In the genomic region with DNA sequence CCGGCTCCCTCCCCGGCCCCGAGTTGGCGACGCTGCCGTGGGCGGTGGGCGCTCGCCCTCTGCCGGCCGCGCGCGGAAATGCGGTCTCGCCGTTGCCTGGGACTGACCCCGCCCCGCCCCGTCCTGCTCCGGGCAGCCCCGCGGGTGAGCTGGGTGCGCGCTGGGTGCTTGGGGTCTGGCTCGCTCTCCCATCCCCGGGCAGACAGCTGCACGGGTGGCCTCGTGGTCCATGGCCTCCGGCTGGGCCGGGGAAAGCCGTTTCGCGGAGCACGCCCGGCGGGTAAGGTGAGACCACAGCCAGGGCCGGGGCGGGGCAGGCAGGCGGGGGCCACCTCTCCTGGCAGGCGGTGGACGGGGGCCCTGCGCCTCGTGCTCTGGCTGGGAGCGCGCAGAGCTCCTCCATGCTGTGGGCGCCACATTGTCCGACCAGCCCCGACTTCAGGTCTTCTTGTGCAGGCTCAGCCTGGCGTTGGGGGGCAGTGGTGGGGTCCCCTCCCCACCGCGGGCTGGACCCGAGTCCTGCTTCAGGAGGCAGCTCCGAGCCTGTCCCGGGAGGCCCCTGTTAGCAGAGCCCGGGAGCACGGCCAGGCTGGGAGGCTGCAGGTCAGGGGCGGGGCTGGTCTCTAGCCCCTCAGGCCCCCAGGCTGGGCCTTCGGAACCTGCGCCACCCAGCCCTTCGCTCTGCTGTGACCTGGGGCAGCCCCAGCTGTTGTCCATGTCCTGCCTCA, we compare ENCODE assay signal across 8 cellular contexts. TPM values are rescaled to one million over a fixed set of nuclear protein-coding genes. Genes with fewer than 3 reads are reported as not detected.
A peak's percentile ranks its signal among the peaks of the same experiment; 100 is the strongest.
DNase-seq lines count a peak whose midpoint lies in the region; ATAC-seq, FAIRE-seq and TF ChIP-seq lines count a peak whose summit lies in the region.

No MANE protein-coding gene starts in this region.

- no peak for TF ChIP-seq POLR2A in A549 (IDR thresholded peaks at IDR 0.05; ENCODE audit: low read length)
- TF ChIP-seq POLR2A in gastrocnemius medialis (IDR thresholded peaks at IDR 0.05): no peak

- H3K4me1 ChIP-seq in A549 (peaks cover 19% of the 10 kb centered on the region), right cardiac atrium (ENCODE audit: control insufficient read depth, insufficient read depth, low read length) (no peaks in the 10 kb centered on the region), gastrocnemius medialis (peaks cover 11 to 14% of the 10 kb centered on the region in 2 donors)

- peak overlapping the region; percentile 83 for H3K4me2 ChIP-seq in A549

- H3K27me3 Mint-ChIP-seq in activated naive CD4-positive, alpha-beta T cell treated with anti-CD3 and anti-CD28 coated beads for 36 hours (ENCODE audit: low read depth): peaks cover 11% of the 10 kb centered on the region

- no peaks in the 10 kb centered on the region for H3K36me3 ChIP-seq in gastrocnemius medialis

- TF ChIP-seq CTCF in A549 (IDR thresholded peaks at IDR 0.05) (peak; percentile 53), gastrocnemius medialis (IDR thresholded peaks at IDR 0.05 in 4 of 5, conservative IDR thresholded peaks at IDR 0.05 in 1 of 5) (peak; percentile 49 to 87 (median 76))

- ATAC-seq in A549: peak in 1 of 2 experiments; percentile 64; a peak in 3 of 6 replicates
- peak; percentile 3 to 50 for ATAC-seq in right cardiac atrium
- ATAC-seq in gastrocnemius medialis: peak in 1 of 2 donors; percentile 34
- ATAC-seq in GM18909 (IDR thresholded peaks at IDR 0.05; ENCODE audit: poor library complexity, unreplicated experiment): no peak
- no peak for ATAC-seq in GM19324 (IDR thresholded peaks at IDR 0.05; ENCODE audit: low FRiP score, unreplicated experiment)

- H3K9me3 ChIP-seq in A549 (no peaks in the 10 kb centered on the region), right cardiac atrium (ENCODE audit: control insufficient read depth, low read length) (no peaks in the 10 kb centered on the region), gastrocnemius medialis (no peaks in the 10 kb centered on the region)

- no peaks in the 10 kb centered on the region for H3K9me3 Mint-ChIP-seq in activated naive CD4-positive, alpha-beta T cell treated with anti-CD3 and anti-CD28 coated beads for 36 hours

- H3K4me1 Mint-ChIP-seq in activated naive CD4-positive, alpha-beta T cell treated with anti-CD3 and anti-CD28 coated beads for 36 hours (ENCODE audit: low read depth): no peaks in the 10 kb centered on the region

- H3K4me3 Mint-ChIP-seq in activated naive CD4-positive, alpha-beta T cell treated with anti-CD3 and anti-CD28 coated beads for 36 hours: no peak overlapping the region

- H3K27ac Mint-ChIP-seq in activated naive CD4-positive, alpha-beta T cell treated with anti-CD3 and anti-CD28 coated beads for 36 hours: no peak overlapping the region

- no peak for FAIRE-seq in A549 (lab: Jason Lieb, UNC)

- H3K4me3 ChIP-seq in A549 (peak overlapping the region; percentile 28; the same call in 2 of the 3 replicates), right cardiac atrium (ENCODE audit: low read length) (no peak overlapping the region), gastrocnemius medialis (peak overlapping the region in 2 of 4 donors; percentile 27 to 29)

- intact Hi-C loops in activated naive CD4-positive, alpha-beta T cell treated with anti-CD3 and anti-CD28 coated beads for 36 hours (cut with micrococcal nuclease): loop anchor here (1.0 to 2.0 kb wide), 2 partner anchors 46 to 290 kb away; no protein-coding TSS in a partner anchor
- intact Hi-C loops in right cardiac atrium (cut with DNase I): no loop called here
- intact Hi-C loops in gastrocnemius medialis (cut with DNase I; ENCODE audit: low total_unique reads): loop anchor here (1.0 kb wide), 1 partner anchor 46 kb away; no protein-coding TSS in a partner anchor

- WGBS in A549 (ENCODE audit: missing lambda C conversion rate): 42% methylated on average over 4 of the region's 61 CpGs
- 6% methylated on average over 61 of the region's 61 CpGs for WGBS in right cardiac atrium

- DNase-seq in A549 (ENCODE audit: low read depth in 1 of 2, low spot score in 1 of 2): peak in 1 of 2 experiments; percentile 62
- DNase-seq in GM19238 (ENCODE audit: insufficient read length, low spot score): peak; percentile 86
- peak; percentile 31 for DNase-seq in SK-MEL-5 (ENCODE audit: low read depth, low spot score)
- peak; percentile 64 for DNase-seq in activated naive CD4-positive, alpha-beta T cell treated with anti-CD3 and anti-CD28 coated beads for 36 hours
- peak; percentile 55 to 88 (median 88) for DNase-seq in right cardiac atrium
- DNase-seq in gastrocnemius medialis: peak in 1 of 2 donors; percentile 39

- POLR2A ChIA-PET in A549 (lab: Yijun Ruan, JAX): interaction anchor here (1.0 kb wide), 1 partner anchor 46 kb away, joined by 6 read pairs; no protein-coding TSS in a partner anchor

- H3K27me3 ChIP-seq in right cardiac atrium (ENCODE audit: control insufficient read depth, insufficient read depth) (no peaks in the 10 kb centered on the region), gastrocnemius medialis (peaks cover 19 to 35% (median 26%) of the 10 kb centered on the region in 3 donors)

- no peak for TF ChIP-seq EP300 in A549 (IDR thresholded peaks at IDR 0.05)

- in situ Hi-C loops in SK-MEL-5 (cut with HindIII; ENCODE audit: low pct_unique_long_range_greater_than_20kb, low sequenced_read_pairs) (no loop called here), gastrocnemius medialis (cut with MboI; ENCODE audit: low sequenced_read_pairs in 4 of 4) (no loop called here)

- H3K36me3 Mint-ChIP-seq in activated naive CD4-positive, alpha-beta T cell treated with anti-CD3 and anti-CD28 coated beads for 36 hours (ENCODE audit: low read depth): no peaks in the 10 kb centered on the region

- peak overlapping the region; percentile 48 to 74; a peak in 4 of 6 replicates for H3K27ac ChIP-seq in A549
- no peak overlapping the region for H3K27ac ChIP-seq in right cardiac atrium (ENCODE audit: low read length)
- no peak overlapping the region for H3K27ac ChIP-seq in gastrocnemius medialis

- CTCF ChIA-PET in A549 (lab: Yijun Ruan, JAX): interaction anchor here (0.7 to 1.8 kb wide), 32 partner anchors 9 to 517 kb away, joined by 3 to 12 read pairs (median 4); a partner anchor contains a TSS
- CTCF ChIA-PET in activated naive CD4-positive, alpha-beta T cell treated with anti-CD3 and anti-CD28 coated beads for 36 hours (lab: Charles Lee): interaction anchor here (0.5 to 1.4 kb wide), 3 partner anchors 34 to 391 kb away, joined by 3 to 7 read pairs (median 3); no protein-coding TSS in a partner anchor

- TF ChIP-seq RAD21 in A549 (conservative IDR thresholded peaks at IDR 0.05 in 1 of 2, IDR thresholded peaks at IDR 0.05 in 1 of 2): peak; percentile 78 to 93

TF ChIP-seq in A549, 52 proteins besides CTCF, POLR2A, EP300 and RAD21 (continues in another document):
- TF ChIP-seq MAZ (IDR thresholded peaks at IDR 0.05; ENCODE audit: borderline replicate concordance, low read depth, low read length): 0 out of 2 replicates have a peak, but pooled peaks have one; percentile 46
- TF ChIP-seq SMC3 (IDR thresholded peaks at IDR 0.05): peak; percentile 94

RNA-seq across cellular contexts. Expression of a gene that starts 7.0 kb away (rescaled TPM):
- polyA plus RNA-seq in A549 (2011; rRNA removed): not detected in 2 replicates
- polyA plus RNA-seq in A549 (2012; cell fraction: cytosol; rRNA removed): not detected in 2 replicates
- not detected in 2 replicates for polyA plus RNA-seq in A549 (2012; cell fraction: nucleus; rRNA removed)
- polyA plus RNA-seq in A549 (2017; fragmentation: RNase III; extraction: RNeasy Plus Mini Kit Qiagen cat#74134 plus additional on column Dnase treatment): not detected in 3 replicates
- polyA minus RNA-seq in A549 (2011; rRNA and poly(A)+ RNA removed): not detected in 2 replicates
- total RNA-seq in SK-MEL-5 (2014; rRNA removed; shearing (Covaris generic)): not detected in 2 replicates
- polyA plus RNA-seq in SK-MEL-5 (2015; cell fraction: cytosol; rRNA removed): not detected in 2 replicates
- not detected in 2 replicates for polyA plus RNA-seq in SK-MEL-5 (2015; cell fraction: nucleus; rRNA removed)
- not detected for total RNA-seq in activated naive CD4-positive, alpha-beta T cell treated with anti-CD3 and anti-CD28 coated beads for 36 hours
- under 1 TPM in 2 of 4 donors, not detected in 2; 0.15 to 0.23 TPM for total RNA-seq in right cardiac atrium
- polyA plus RNA-seq in right cardiac atrium: 0.05 TPM
- not detected for total RNA-seq in gastrocnemius medialis

RNA-seq across cellular contexts. Expression of a gene that starts 30.5 kb away (rescaled TPM):
- 0.08 TPM in 1 of 2 replicates, not detected in the other for polyA plus RNA-seq in A549 (2011; rRNA removed)
- polyA plus RNA-seq in A549 (2012; cell fraction: cytosol; rRNA removed): 0.09 TPM in 1 of 2 replicates, not detected in the other
- polyA plus RNA-seq in A549 (2012; cell fraction: nucleus; rRNA removed): 0.09 and 0.17 TPM in 2 replicates
- 0.06 TPM in 1 of 3 replicates, not detected in the others for polyA plus RNA-seq in A549 (2017; fragmentation: RNase III; extraction: RNeasy Plus Mini Kit Qiagen cat#74134 plus additional on column Dnase treatment)
- not detected in 2 replicates for polyA minus RNA-seq in A549 (2011; rRNA and poly(A)+ RNA removed)
- not detected in 2 replicates for total RNA-seq in SK-MEL-5 (2014; rRNA removed; shearing (Covaris generic))
- polyA plus RNA-seq in SK-MEL-5 (2015; cell fraction: cytosol; rRNA removed): not detected in 2 replicates
- not detected in 2 replicates for polyA plus RNA-seq in SK-MEL-5 (2015; cell fraction: nucleus; rRNA removed)
- total RNA-seq in activated naive CD4-positive, alpha-beta T cell treated with anti-CD3 and anti-CD28 coated beads for 36 hours: not detected
- 10 to 100 TPM in 3 of 4 donors, 1 to 10 TPM in 1; 7.7 to 35.3 (median 22.6) TPM for total RNA-seq in right cardiac atrium
- 13.4 TPM for polyA plus RNA-seq in right cardiac atrium
- 1 to 10 TPM in 1 of 4 donors, under 1 TPM in 2, not detected in 1; 0.24 to 1.3 (median 0.33) TPM for total RNA-seq in gastrocnemius medialis

RNA-seq across cellular contexts. Expression of a gene that starts 49.8 kb away (rescaled TPM):
- polyA plus RNA-seq in A549 (2011; rRNA removed): 7.2 and 8.6 TPM in 2 replicates
- 11.7 and 18.5 TPM in 2 replicates for polyA plus RNA-seq in A549 (2012; cell fraction: cytosol; rRNA removed)
- 41.3 and 56.9 TPM in 2 replicates for polyA plus RNA-seq in A549 (2012; cell fraction: nucleus; rRNA removed)
- polyA plus RNA-seq in A549 (2017; fragmentation: RNase III; extraction: RNeasy Plus Mini Kit Qiagen cat#74134 plus additional on column Dnase treatment): 11.7 to 15.8 TPM (median 14.1 TPM) in 3 replicates
- 14.1 and 17.6 TPM in 2 replicates for polyA minus RNA-seq in A549 (2011; rRNA and poly(A)+ RNA removed)
- 17.4 and 17.6 TPM in 2 replicates for total RNA-seq in SK-MEL-5 (2014; rRNA removed; shearing (Covaris generic))
- polyA plus RNA-seq in SK-MEL-5 (2015; cell fraction: cytosol; rRNA removed): 29.5 and 39.7 TPM in 2 replicates
- 62.3 and 81.7 TPM in 2 replicates for polyA plus RNA-seq in SK-MEL-5 (2015; cell fraction: nucleus; rRNA removed)
- total RNA-seq in activated naive CD4-positive, alpha-beta T cell treated with anti-CD3 and anti-CD28 coated beads for 36 hours: under 1 TPM; 0.50 to 0.84 TPM
- total RNA-seq in right cardiac atrium: 1 to 10 TPM; 4.2 to 7.8 (median 6.0) TPM
- 7.5 TPM for polyA plus RNA-seq in right cardiac atrium
- 10 to 100 TPM in 1 of 4 donors, 1 to 10 TPM in 3; 3.7 to 12.8 (median 4.5) TPM for total RNA-seq in gastrocnemius medialis

Comparison
In these comparisons a context has a peak if more than half of its experiments do, and no peak if none do; other contexts are left out.
1. ATAC-seq: peak in right cardiac atrium (2 of 2); none in GM18909 (single experiment) and GM19324 (single experiment).
2. H3K27ac ChIP-seq: peak in A549 (2 of 2); none in right cardiac atrium (single experiment) and gastrocnemius medialis (0 of 4).
3. intact Hi-C loops: an anchor here in activated naive CD4-positive, alpha-beta T cell treated with anti-CD3 and anti-CD28 coated beads for 36 hours (1.0 to 2.0 kb wide) and gastrocnemius medialis (1.0 kb wide); none called in right cardiac atrium.